In the genomic region with DNA sequence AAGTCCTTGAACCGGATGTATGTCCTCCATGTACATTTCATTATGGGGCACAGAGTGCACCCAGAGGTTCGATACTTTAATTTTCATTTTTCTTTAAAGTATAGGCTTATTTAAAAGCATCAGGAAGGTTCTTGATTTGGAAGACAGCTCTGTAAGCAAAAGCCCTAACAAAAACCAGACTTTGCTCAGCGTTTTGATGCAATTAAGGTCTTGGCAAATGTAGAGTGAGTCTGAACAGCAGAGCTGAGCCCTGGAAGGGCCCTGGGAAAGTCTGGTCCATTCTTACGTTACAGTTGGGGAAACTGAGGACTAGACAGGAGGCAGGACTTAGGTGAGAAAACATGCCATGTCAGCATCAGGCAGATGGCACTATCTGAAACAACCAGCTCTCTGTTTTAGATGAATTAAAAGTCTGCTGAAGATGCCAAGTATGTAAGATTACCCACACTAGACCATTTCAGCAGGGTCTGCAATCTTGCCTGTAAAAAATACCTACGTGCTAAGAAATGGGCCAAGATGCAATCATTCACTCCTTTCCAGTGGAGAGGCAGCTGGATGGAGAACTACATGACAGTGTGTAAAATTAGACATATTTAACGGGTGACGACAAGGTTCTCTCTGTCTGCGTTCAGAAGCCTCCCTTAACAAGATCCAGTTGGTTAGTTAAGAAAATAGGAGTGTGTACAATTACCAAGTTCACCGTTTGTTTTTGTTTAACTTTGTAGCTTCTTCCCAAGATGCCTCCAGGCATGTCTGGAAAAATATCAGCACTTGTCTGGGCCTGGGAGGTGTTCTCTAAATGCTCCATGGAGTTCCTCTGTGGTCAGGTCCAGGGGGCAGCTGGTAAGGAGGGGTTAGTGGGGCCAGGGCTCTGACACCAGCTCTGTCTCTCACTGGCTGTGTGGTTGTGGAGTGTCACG, we compare ENCODE assay signal across 1 cellular context.
TF ChIP-seq lines count a peak whose summit lies in the region.

No MANE protein-coding gene starts in this region.

TF ChIP-seq in IMR-90, 13 proteins besides CTCF, POLR2A, EP300 and RAD21:
- no peak for TF ChIP-seq RFX5 (IDR thresholded peaks at IDR 0.05; ENCODE audit: low read depth, low read length)
- TF ChIP-seq RCOR1 (IDR thresholded peaks at IDR 0.05; ENCODE audit: insufficient replicate concordance, low read length), result no peak
- TF ChIP-seq CHD1 (IDR thresholded peaks at IDR 0.05; ENCODE audit: low read depth, low read length), result no peak
- TF ChIP-seq NFE2L2 (IDR thresholded peaks at IDR 0.05; ENCODE audit: low read depth, low read length), result no peak
- peak; percentile 33; the same call in 1 of the 2 replicates for TF ChIP-seq MAFK (IDR thresholded peaks at IDR 0.05; ENCODE audit: low read depth, low read length)
- TF ChIP-seq MXI1 (IDR thresholded peaks at IDR 0.05; ENCODE audit: borderline replicate concordance, low read depth, low read length), result no peak
